1 cellular context compared by ENCODE assay signal in the genomic region with DNA sequence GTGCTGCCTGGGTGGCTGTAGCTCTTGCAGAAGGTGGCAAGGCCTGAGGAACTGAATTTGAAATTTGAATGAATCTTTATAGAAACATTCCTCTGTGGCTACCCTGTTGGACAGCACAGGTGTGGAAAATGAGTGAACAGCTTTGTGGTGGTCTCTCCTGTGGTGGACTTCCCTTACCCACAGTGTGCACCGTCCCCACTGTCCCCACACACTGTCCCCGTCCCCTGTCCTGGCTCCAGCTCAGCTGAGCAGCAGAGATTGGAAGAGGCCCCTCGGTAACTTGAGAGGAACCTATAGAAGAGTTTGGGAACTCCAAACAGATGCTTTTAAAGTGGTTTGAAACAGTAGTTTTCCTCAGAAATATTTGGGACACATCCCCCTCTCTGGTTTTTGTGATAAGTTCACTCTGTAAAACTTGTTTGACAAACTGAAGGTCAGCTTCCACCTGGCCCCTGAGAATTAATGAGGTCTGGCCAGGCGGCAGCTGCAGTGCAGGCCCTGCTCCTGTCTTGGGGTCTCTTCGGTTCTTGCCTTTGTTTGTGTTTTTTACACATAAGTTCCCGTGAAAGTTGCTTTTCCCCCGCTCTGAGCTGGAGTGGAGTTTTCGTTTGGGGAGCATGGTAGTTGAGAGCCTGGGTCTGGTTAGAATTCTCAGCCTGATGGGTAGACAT.
TF ChIP-seq lines count a peak whose summit lies in the region.

No MANE protein-coding gene starts in this region.

TF ChIP-seq in K562, 482 proteins besides CTCF, POLR2A, EP300 and RAD21:
- TF ChIP-seq, protein P1, sequence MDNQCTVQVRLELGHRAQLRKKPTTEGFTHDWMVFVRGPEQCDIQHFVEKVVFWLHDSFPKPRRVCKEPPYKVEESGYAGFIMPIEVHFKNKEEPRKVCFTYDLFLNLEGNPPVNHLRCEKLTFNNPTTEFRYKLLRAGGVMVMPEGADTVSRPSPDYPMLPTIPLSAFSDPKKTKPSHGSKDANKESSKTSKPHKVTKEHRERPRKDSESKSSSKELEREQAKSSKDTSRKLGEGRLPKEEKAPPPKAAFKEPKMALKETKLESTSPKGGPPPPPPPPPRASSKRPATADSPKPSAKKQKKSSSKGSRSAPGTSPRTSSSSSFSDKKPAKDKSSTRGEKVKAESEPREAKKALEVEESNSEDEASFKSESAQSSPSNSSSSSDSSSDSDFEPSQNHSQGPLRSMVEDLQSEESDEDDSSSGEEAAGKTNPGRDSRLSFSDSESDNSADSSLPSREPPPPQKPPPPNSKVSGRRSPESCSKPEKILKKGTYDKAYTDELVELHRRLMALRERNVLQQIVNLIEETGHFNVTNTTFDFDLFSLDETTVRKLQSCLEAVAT (IDR thresholded peaks at IDR 0.05): no peak
- TF ChIP-seq SMARCC2 (IDR thresholded peaks at IDR 0.05; ENCODE audit: low read depth) (no peak), ETV1 (tag; conservative IDR thresholded peaks at IDR 0.05; ENCODE audit: low read depth) (no peak), FOXA1 (IDR thresholded peaks at IDR 0.05; ENCODE audit: borderline replicate concordance) (no peak), ZNF318 (IDR thresholded peaks at IDR 0.05; ENCODE audit: borderline replicate concordance in 1 of 2, low read depth in 1 of 2) (no peak), ZEB2 (IDR thresholded peaks at IDR 0.05) (no peak), KHSRP (IDR thresholded peaks at IDR 0.05) (no peak), GTF3C2 (IDR thresholded peaks at IDR 0.05; ENCODE audit: borderline replicate concordance, extremely low read depth, insufficient read length) (no peak), PTRF (tag; IDR thresholded peaks at IDR 0.05) (no peak), SMARCE1 (IDR thresholded peaks at IDR 0.05) (no peak), JUNB (CRISPR knock-in tag; conservative IDR thresholded peaks at IDR 0.05) (no peak), NCOA6 (IDR thresholded peaks at IDR 0.05) (no peak), RAD51 (IDR thresholded peaks at IDR 0.05; ENCODE audit: borderline replicate concordance, low read depth) (no peak)
- TF ChIP-seq, protein P2, sequence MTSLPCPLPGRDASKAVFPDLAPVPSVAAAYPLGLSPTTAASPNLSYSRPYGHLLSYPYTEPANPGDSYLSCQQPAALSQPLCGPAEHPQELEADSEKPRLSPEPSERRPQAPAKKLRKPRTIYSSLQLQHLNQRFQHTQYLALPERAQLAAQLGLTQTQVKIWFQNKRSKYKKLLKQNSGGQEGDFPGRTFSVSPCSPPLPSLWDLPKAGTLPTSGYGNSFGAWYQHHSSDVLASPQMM (CRISPR knock-in tag; IDR thresholded peaks at IDR 0.05): no peak
TF ChIP-seq in K562: peak in this region for 0.
